In the genomic region with DNA sequence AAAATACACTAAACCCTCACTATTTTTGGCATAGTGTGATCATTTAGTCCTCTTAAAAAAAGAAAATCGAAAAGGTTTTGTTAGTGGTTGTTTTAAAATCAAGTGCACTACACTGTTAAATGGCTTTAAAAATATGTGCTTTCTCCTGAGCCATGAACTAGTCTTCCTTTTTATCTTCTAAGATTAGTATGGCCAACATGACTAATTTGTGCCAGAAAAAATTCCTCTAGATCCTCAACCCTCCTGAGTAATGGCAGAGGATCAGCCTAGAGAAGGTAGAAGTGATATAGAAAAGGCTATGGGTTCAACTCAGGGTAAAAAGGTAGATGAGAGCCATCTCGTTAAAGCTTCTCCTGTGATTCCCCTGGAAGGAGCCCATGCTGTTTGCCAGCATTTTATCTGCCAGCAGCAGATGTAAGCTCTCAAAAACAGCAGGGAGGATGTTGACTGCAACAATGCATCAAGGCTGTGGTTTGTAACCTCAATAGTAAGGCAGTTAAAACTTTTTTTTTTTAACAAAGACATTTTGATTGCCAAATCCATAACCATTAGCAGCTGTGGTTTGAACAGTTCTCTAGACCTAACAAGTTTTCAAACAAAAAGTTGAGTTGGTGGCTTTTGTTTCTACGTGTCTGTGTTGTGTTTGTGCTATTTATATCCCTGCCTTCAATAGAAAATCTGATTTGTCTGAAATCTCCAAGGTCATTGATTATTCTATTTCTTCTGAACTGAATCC, we compare ENCODE assay signal across 7 cellular contexts. TPM values are rescaled to one million over a fixed set of nuclear protein-coding genes. Genes with fewer than 3 reads are reported as not detected.
DNase-seq lines count a peak whose midpoint lies in the region; ATAC-seq, FAIRE-seq and TF ChIP-seq lines count a peak whose summit lies in the region.

No MANE protein-coding gene starts in this region.

- no peak for TF ChIP-seq EP300 in ovary (IDR thresholded peaks at IDR 0.05)

- H3K9me3 ChIP-seq in esophagus squamous epithelium, result no peaks in the 10 kb centered on the region
- H3K9me3 ChIP-seq in ovary, result no peaks in the 10 kb centered on the region

- no peak overlapping the region for H3K4me3 ChIP-seq in esophagus squamous epithelium
- H3K4me3 ChIP-seq in ovary, result no peak overlapping the region

- H3K36me3 ChIP-seq in esophagus squamous epithelium (peaks cover 0 to 89% (median 0%) of the 10 kb centered on the region in 3 donors), ovary (no peaks in the 10 kb centered on the region)

- 16 to 18% methylated on average over 3 of the region's 3 CpGs for WGBS in esophagus squamous epithelium, 2 donors
- 3 to 7% (median 5%) methylated on average over 3 of the region's 3 CpGs for WGBS in ovary, 3 donors

- peaks cover 0 to 26% (median 7%) of the 10 kb centered on the region in 3 donors for H3K4me1 ChIP-seq in esophagus squamous epithelium
- H3K4me1 ChIP-seq in ovary (ENCODE audit: insufficient read depth), result peaks cover 3% of the 10 kb centered on the region

- no peaks in the 10 kb centered on the region for H3K27me3 ChIP-seq in esophagus squamous epithelium
- no peaks in the 10 kb centered on the region for H3K27me3 ChIP-seq in ovary

- FAIRE-seq in GM19239 (lab: Jason Lieb, UNC), result peak; percentile 66

- TF ChIP-seq POLR2A in esophagus squamous epithelium (IDR thresholded peaks at IDR 0.05), result no peak
- TF ChIP-seq POLR2A in ovary (IDR thresholded peaks at IDR 0.05), result no peak

- TF ChIP-seq CTCF in esophagus squamous epithelium (IDR thresholded peaks at IDR 0.05) (no peak), ovary (IDR thresholded peaks at IDR 0.05) (no peak)

- ATAC-seq in HG02870 (IDR thresholded peaks at IDR 0.05; ENCODE audit: unreplicated experiment) (no peak), GM18498 (IDR thresholded peaks at IDR 0.05; ENCODE audit: unreplicated experiment) (no peak)

- H3K27ac ChIP-seq in esophagus squamous epithelium (peak overlapping the region in 3 of 4 donors; percentile 3 to 47 (median 19)), ovary (peak overlapping the region in 1 of 2 donors; percentile 72)

- intact Hi-C loops in esophagus squamous epithelium (cut with DNase I), result loop anchor here (10.0 kb wide), 1 partner anchor 225 kb away; no protein-coding TSS in a partner anchor
- intact Hi-C loops in ovary (cut with DNase I), result loop anchor here in 2 of 4 donors (5.0 to 10.0 kb wide), 3 partner anchors 252 to 385 kb away; no protein-coding TSS in a partner anchor

- DNase-seq in GM19239 (ENCODE audit: insufficient read length, low spot score) (no peak), NCI-H1694 (lab: John Stamatoyannopoulos, UW) (peak; percentile 34), esophagus squamous epithelium (lab: John Stamatoyannopoulos, UW) (no peak), ovary (peak; percentile 48 to 71 (median 57))
- DNase-seq in activated CD4-positive, alpha-beta T cell treated with anti-CD3 and anti-CD28 coated beads for 48 hours, result peak; percentile 20

RNA-seq across cellular contexts. Expression of a gene that starts 30.2 kb away (rescaled TPM):
- total RNA-seq in esophagus squamous epithelium, result 10 to 100 TPM; 10.2 to 25.2 (median 13.8) TPM
- 10 to 100 TPM; 27.0 to 63.6 (median 46.4) TPM for total RNA-seq in ovary
- polyA plus RNA-seq in ovary, result 10 to 100 TPM; 18.4 to 30.6 TPM

RNA-seq across cellular contexts. Expression of a gene that starts 42.5 kb away (rescaled TPM):
- 10 to 100 TPM in 3 of 4 donors, 1 to 10 TPM in 1; 9.1 to 15.5 (median 12.8) TPM for total RNA-seq in esophagus squamous epithelium
- 10 to 100 TPM in 5 of 7 donors, 1 to 10 TPM in 2; 7.4 to 24.0 (median 18.6) TPM for total RNA-seq in ovary
- polyA plus RNA-seq in ovary, result 10 to 100 TPM; 15.6 to 19.7 TPM

RNA-seq across cellular contexts. Expression of a gene that starts 48.9 kb away (rescaled TPM):
- total RNA-seq in esophagus squamous epithelium (10 to 100 TPM in 3 of 4 donors, 1 to 10 TPM in 1; 4.2 to 41.4 (median 23.1) TPM), ovary (1 to 10 TPM in 1 of 7 donors, under 1 TPM in 2, not detected in 4; 0.37 to 1.6 (median 0.79) TPM)
- polyA plus RNA-seq in ovary, result 1 to 10 TPM; 1.3 to 2.2 TPM

Comparison
In these comparisons a context has a peak if more than half of its experiments do, and no peak if none do; other contexts are left out.
1. DNase-seq: peak in NCI-H1694 (single experiment), activated CD4-positive, alpha-beta T cell treated with anti-CD3 and anti-CD28 coated beads for 48 hours (single experiment) and ovary (5 of 5); none in GM19239 (single experiment) and esophagus squamous epithelium (single experiment).